In the genomic region with DNA sequence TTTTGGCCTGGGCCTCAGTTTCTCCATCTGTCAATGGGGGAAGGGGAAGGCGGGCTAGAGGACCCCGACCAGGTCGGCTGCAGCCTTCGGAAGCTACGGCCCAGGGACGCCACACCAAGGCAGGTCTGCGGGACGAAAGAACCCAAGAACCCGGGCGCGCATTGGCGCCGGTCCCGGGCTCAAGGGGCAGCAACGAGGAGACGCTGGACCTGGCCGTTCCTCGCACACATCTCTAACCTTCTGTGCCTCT, we compare ENCODE assay signal across 8 cellular contexts. TPM values are rescaled to one million over a fixed set of nuclear protein-coding genes. Genes with fewer than 3 reads are reported as not detected.
DNase-seq lines count a peak whose midpoint lies in the region; ATAC-seq and TF ChIP-seq lines count a peak whose summit lies in the region.

No MANE protein-coding gene starts in this region.

- no peak for TF ChIP-seq CTCF in HFF-Myc (IDR thresholded peaks at IDR 0.05; ENCODE audit: low read depth, low read length, missing control alignments)

- peaks cover 35% of the 10 kb centered on the region for H3K4me1 Mint-ChIP-seq in activated CD8-positive, alpha-beta T cell treated with anti-CD3 and anti-CD28 coated beads, Interleukin-2, amount 10 ng/mL, durations not matched to agents 7 days and 5 days (ENCODE audit: low read depth)
- peaks cover 37% of the 10 kb centered on the region for H3K4me1 Mint-ChIP-seq in stimulated activated effector memory CD8-positive, alpha-beta T cell treated with anti-CD3 and anti-CD28 coated beads, Interleukin-12 subunit alpha, Interleukin-12 subunit beta, amount 100 ng/mL, for 72 hours

- H3K27me3 ChIP-seq in iPS DF 6.9 (ENCODE audit: control insufficient read depth, insufficient read depth, low read length) = no peaks in the 10 kb centered on the region

- H3K27me3 Mint-ChIP-seq in activated CD8-positive, alpha-beta T cell treated with anti-CD3 and anti-CD28 coated beads, Interleukin-2, amount 10 ng/mL, durations not matched to agents 7 days and 5 days (ENCODE audit: low read depth) = no peaks in the 10 kb centered on the region

- H3K27ac Mint-ChIP-seq in activated CD8-positive, alpha-beta T cell treated with anti-CD3 and anti-CD28 coated beads, Interleukin-2, amount 10 ng/mL, durations not matched to agents 7 days and 5 days = peak overlapping the region; percentile 94
- H3K27ac Mint-ChIP-seq in stimulated activated effector memory CD8-positive, alpha-beta T cell treated with anti-CD3 and anti-CD28 coated beads, Interleukin-12 subunit alpha, Interleukin-12 subunit beta, amount 100 ng/mL, for 72 hours = peak overlapping the region; percentile 98

- no peaks in the 10 kb centered on the region for H3K9me3 Mint-ChIP-seq in activated CD8-positive, alpha-beta T cell treated with anti-CD3 and anti-CD28 coated beads, Interleukin-2, amount 10 ng/mL, durations not matched to agents 7 days and 5 days (ENCODE audit: insufficient read depth)
- no peaks in the 10 kb centered on the region for H3K9me3 Mint-ChIP-seq in stimulated activated effector memory CD8-positive, alpha-beta T cell treated with anti-CD3 and anti-CD28 coated beads, Interleukin-12 subunit alpha, Interleukin-12 subunit beta, amount 100 ng/mL, for 72 hours

- no peaks in the 10 kb centered on the region for H3K9me3 ChIP-seq in iPS DF 6.9 (ENCODE audit: control insufficient read depth, insufficient read depth, low read length)

- H3K27ac ChIP-seq in iPS DF 6.9 (ENCODE audit: low read length) = no peak overlapping the region

- POLR2A ChIA-PET in activated CD8-positive, alpha-beta T cell treated with anti-CD3 and anti-CD28 coated beads, Interleukin-2, amount 10 ng/mL, durations not matched to agents 7 days and 5 days (lab: Charles Lee) = interaction anchor here (0.9 to 1.9 kb wide), 7 partner anchors 9 to 102 kb away, joined by 3 to 13 read pairs (median 4); no protein-coding TSS in a partner anchor

- peak overlapping the region; percentile 84 for H3K4me3 Mint-ChIP-seq in activated CD8-positive, alpha-beta T cell treated with anti-CD3 and anti-CD28 coated beads, Interleukin-2, amount 10 ng/mL, durations not matched to agents 7 days and 5 days
- peak overlapping the region; percentile 90 for H3K4me3 Mint-ChIP-seq in stimulated activated effector memory CD8-positive, alpha-beta T cell treated with anti-CD3 and anti-CD28 coated beads, Interleukin-12 subunit alpha, Interleukin-12 subunit beta, amount 100 ng/mL, for 72 hours

- H3K36me3 Mint-ChIP-seq in activated CD8-positive, alpha-beta T cell treated with anti-CD3 and anti-CD28 coated beads, Interleukin-2, amount 10 ng/mL, durations not matched to agents 7 days and 5 days (ENCODE audit: low read depth) = peaks cover 39% of the 10 kb centered on the region
- peaks cover 64% of the 10 kb centered on the region for H3K36me3 Mint-ChIP-seq in stimulated activated effector memory CD8-positive, alpha-beta T cell treated with anti-CD3 and anti-CD28 coated beads, Interleukin-12 subunit alpha, Interleukin-12 subunit beta, amount 100 ng/mL, for 72 hours

- no peak for ATAC-seq in activated CD8-positive, alpha-beta T cell treated with anti-CD3 and anti-CD28 coated beads, Interleukin-2, amount 10 ng/mL, durations not matched to agents 7 days and 5 days
- no peak for ATAC-seq in stimulated activated effector memory CD8-positive, alpha-beta T cell treated with anti-CD3 and anti-CD28 coated beads, Interleukin-12 subunit alpha, Interleukin-12 subunit beta, amount 100 ng/mL, for 72 hours
- ATAC-seq in GM21390 (IDR thresholded peaks at IDR 0.05; ENCODE audit: unreplicated experiment) (no peak), HG02884 (IDR thresholded peaks at IDR 0.05; ENCODE audit: unreplicated experiment) (no peak)

- H3K4me3 ChIP-seq in HFF-Myc (replicated peaks; ENCODE audit: low read depth, low read length) = peak overlapping the region; percentile 78
- H3K4me3 ChIP-seq in iPS DF 6.9 (ENCODE audit: low read length) = peak overlapping the region; percentile 76

- peaks cover 8% of the 10 kb centered on the region for H3K36me3 ChIP-seq in iPS DF 6.9 (ENCODE audit: control insufficient read depth, insufficient read depth, low read length)

- CTCF ChIA-PET in activated CD8-positive, alpha-beta T cell treated with anti-CD3 and anti-CD28 coated beads, Interleukin-2, amount 10 ng/mL, durations not matched to agents 7 days and 5 days (lab: Charles Lee) = interaction anchor here (1.0 to 13.9 kb wide), 7 partner anchors 9 to 170 kb away, joined by 3 to 421 read pairs (median 4); partner anchors contain the start of gene QTRT1

- no peaks in the 10 kb centered on the region for H3K4me1 ChIP-seq in iPS DF 6.9 (ENCODE audit: control insufficient read depth, insufficient read depth, low read length)

- DNase-seq in HFF-Myc (ENCODE audit: extremely low read depth, low read depth) = no peak
- no peak for DNase-seq in activated CD8-positive, alpha-beta T cell treated with anti-CD3 and anti-CD28 coated beads, Interleukin-2, amount 10 ng/mL, durations not matched to agents 7 days and 5 days
- DNase-seq in iPS DF 6.9 (ENCODE audit: low read depth, low spot score) = no peak
- DNase-seq in stimulated activated effector memory CD8-positive, alpha-beta T cell treated with anti-CD3 and anti-CD28 coated beads, Interleukin-12 subunit alpha, Interleukin-12 subunit beta, amount 100 ng/mL, for 72 hours (ENCODE audit: low spot score in 2 of 2) = no peak
- DNase-seq in inferior parietal cortex (ENCODE audit: extremely low spot score) = no peak
- DNase-seq in NCI-H2196 treated with DMSO at 0.1 percent for 48 hours (lab: John Stamatoyannopoulos, UW; ENCODE audit: unreplicated experiment) = no peak

- no CpG with 5 or more reads among the region's 18 CpGs for WGBS in iPS DF 6.9 (ENCODE audit: insufficient coverage, insufficient read length)

RNA-seq across cellular contexts. Expression of gene ILF3, which starts 0.7 kb away (rescaled TPM):
- 100 to 1,000 TPM; 407 to 408 TPM for total RNA-seq in activated CD8-positive, alpha-beta T cell treated with anti-CD3 and anti-CD28 coated beads, Interleukin-2, amount 10 ng/mL, durations not matched to agents 7 days and 5 days

RNA-seq across cellular contexts. Expression of gene SLC44A2, which starts 28.1 kb away (rescaled TPM):
- total RNA-seq in activated CD8-positive, alpha-beta T cell treated with anti-CD3 and anti-CD28 coated beads, Interleukin-2, amount 10 ng/mL, durations not matched to agents 7 days and 5 days = 100 to 1,000 TPM; 112 to 121 TPM

RNA-seq across cellular contexts. Expression of gene QTRT1, which starts 47.8 kb away (rescaled TPM):
- total RNA-seq in activated CD8-positive, alpha-beta T cell treated with anti-CD3 and anti-CD28 coated beads, Interleukin-2, amount 10 ng/mL, durations not matched to agents 7 days and 5 days = 10 to 100 TPM; 36.5 to 36.6 TPM
